24 cellular contexts compared by ENCODE assay signal in the genomic region with DNA sequence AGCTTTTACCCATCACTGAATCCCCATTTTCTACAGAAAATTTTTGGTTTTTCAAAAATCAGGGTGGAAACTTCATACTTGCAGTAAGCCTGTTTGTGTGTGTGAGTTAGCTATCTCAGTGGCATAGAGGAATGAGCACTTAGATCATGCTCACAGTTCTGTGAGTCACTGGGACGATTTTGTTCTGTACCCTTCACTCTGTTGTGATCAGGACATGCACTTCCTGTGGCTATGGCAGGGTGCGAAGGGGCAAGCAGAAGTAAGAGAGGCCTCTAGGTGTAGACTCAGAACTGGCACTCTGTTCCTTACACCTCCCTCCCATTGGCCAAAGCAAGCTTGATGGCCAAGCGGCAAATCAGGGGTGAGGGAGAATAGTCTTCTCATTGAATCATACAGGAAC. TPM values are rescaled to one million over a fixed set of nuclear protein-coding genes. Genes with fewer than 3 reads are reported as not detected.
DNase-seq lines count a peak whose midpoint lies in the region; ATAC-seq and TF ChIP-seq lines count a peak whose summit lies in the region.
"Had no signal": no experiment of that assay in that cellular context is flagged by ENCODE, and none has a peak within 500 bp of the region (broad histone marks: within the 10 kb centered on the region; RNA-seq: fewer than 3 reads in every experiment).

No MANE protein-coding gene starts in this region.

- H3K9me3 Mint-ChIP-seq in activated naive CD4-positive, alpha-beta T cell treated with anti-CD3 and anti-CD28 coated beads, Interleukin-2, amount 50 U/mL, for 72 hours = no peaks in the 10 kb centered on the region
- no peaks in the 10 kb centered on the region for H3K9me3 Mint-ChIP-seq in activated naive CD8-positive, alpha-beta T cell treated with anti-CD3 and anti-CD28 coated beads, Interleukin-2, amount 10 ng/mL, durations not matched to agents 7 days and 5 days
- no peaks in the 10 kb centered on the region for H3K9me3 Mint-ChIP-seq in stimulated activated naive CD8-positive, alpha-beta T cell treated with anti-CD3 and anti-CD28 coated beads, Interleukin-15, Interleukin-2, amounts not matched to agents 100 ng/mL and 50 ng/mL, for 24 hours
- peaks cover 2% of the 10 kb centered on the region for H3K9me3 Mint-ChIP-seq in glutamatergic neuron (ENCODE audit: unreplicated experiment)
- H3K9me3 Mint-ChIP-seq: CD4-positive, alpha-beta T cell; memory B cell; naive thymus-derived CD8-positive, alpha-beta T cell had no signal

- no peaks in the 10 kb centered on the region for H3K9me3 ChIP-seq in upper lobe of right lung
- H3K9me3 ChIP-seq: psoas muscle, testis had no signal

- POLR2A ChIA-PET in activated naive CD8-positive, alpha-beta T cell treated with anti-CD3 and anti-CD28 coated beads, Interleukin-2, amount 10 ng/mL, durations not matched to agents 7 days and 5 days (lab: Charles Lee) = interaction anchor here (0.7 kb wide), 1 partner anchor 31 kb away, joined by 3 read pairs; no protein-coding TSS in a partner anchor

- intact Hi-C loops in upper lobe of right lung (cut with DNase I) = no loop called here

- no peak overlapping the region for H3K4me3 Mint-ChIP-seq in activated naive CD8-positive, alpha-beta T cell treated with anti-CD3 and anti-CD28 coated beads, Interleukin-2, amount 10 ng/mL, durations not matched to agents 7 days and 5 days
- no peak overlapping the region for H3K4me3 Mint-ChIP-seq in stimulated activated naive CD8-positive, alpha-beta T cell treated with anti-CD3 and anti-CD28 coated beads, Interleukin-15, Interleukin-2, amounts not matched to agents 100 ng/mL and 50 ng/mL, for 24 hours
- no peak overlapping the region for H3K4me3 Mint-ChIP-seq in glutamatergic neuron (ENCODE audit: unreplicated experiment)
- H3K4me3 Mint-ChIP-seq: CD4-positive, alpha-beta T cell; memory B cell; naive thymus-derived CD8-positive, alpha-beta T cell had no signal

- H3K27me3 ChIP-seq in upper lobe of right lung = no peaks in the 10 kb centered on the region
- H3K27me3 ChIP-seq: hepatocyte, SJSA1, testis had no signal

- H3K4me1 ChIP-seq in upper lobe of right lung = no peaks in the 10 kb centered on the region
- H3K4me1 ChIP-seq: SJSA1, testis had no signal

- H3K36me3 Mint-ChIP-seq in activated naive CD4-positive, alpha-beta T cell treated with anti-CD3 and anti-CD28 coated beads, Interleukin-2, amount 50 U/mL, for 72 hours = peaks cover 5 to 17% of the 10 kb centered on the region in 2 donors
- H3K36me3 Mint-ChIP-seq in activated naive CD8-positive, alpha-beta T cell treated with anti-CD3 and anti-CD28 coated beads, Interleukin-2, amount 10 ng/mL, durations not matched to agents 7 days and 5 days = peaks cover 21% of the 10 kb centered on the region
- H3K36me3 Mint-ChIP-seq in stimulated activated naive CD8-positive, alpha-beta T cell treated with anti-CD3 and anti-CD28 coated beads, Interleukin-15, Interleukin-2, amounts not matched to agents 100 ng/mL and 50 ng/mL, for 24 hours (ENCODE audit: low read depth) = peaks cover 69% of the 10 kb centered on the region
- no peaks in the 10 kb centered on the region for H3K36me3 Mint-ChIP-seq in glutamatergic neuron (ENCODE audit: unreplicated experiment)

- H3K27ac ChIP-seq in upper lobe of right lung = no peak overlapping the region
- H3K27ac ChIP-seq: coronary artery, hepatocyte, psoas muscle, SJSA1, testis, WERI-Rb-1 had no signal

- DNase-seq in activated naive CD4-positive, alpha-beta T cell treated with anti-CD3 and anti-CD28 coated beads, Interleukin-2, amount 50 U/mL, for 72 hours (ENCODE audit: low spot score in 2 of 2) = no peak
- no peak for DNase-seq in activated naive CD4-positive, alpha-beta T cell treated with anti-CD3 and anti-CD28 coated beads, Interleukin-2, amount 50 U/mL, for 16 hours
- DNase-seq in activated naive CD8-positive, alpha-beta T cell treated with anti-CD3 and anti-CD28 coated beads, Interleukin-2, amount 10 ng/mL, durations not matched to agents 7 days and 5 days = no peak
- DNase-seq in iris pigment epithelial cell (ENCODE audit: low read depth) (peak; percentile 76), glutamatergic neuron (no peak), upper lobe of right lung (no peak)
- DNase-seq: activated effector memory CD4-positive, alpha-beta T cell treated with anti-CD3 and anti-CD28 coated beads, Interleukin-2, amount 50 U/mL, for 16 hours; CD4-positive, alpha-beta T cell; naive thymus-derived CD8-positive, alpha-beta T cell; NCI-H1436; NCI-H2171; PC-3; psoas muscle; small intestine; T-helper 2 cell; testis; WERI-Rb-1 had no signal

- ATAC-seq in activated naive CD4-positive, alpha-beta T cell treated with anti-CD3 and anti-CD28 coated beads, Interleukin-2, amount 50 U/mL, for 72 hours = peak; percentile 51 to 89
- ATAC-seq in activated naive CD8-positive, alpha-beta T cell treated with anti-CD3 and anti-CD28 coated beads, Interleukin-2, amount 10 ng/mL, durations not matched to agents 7 days and 5 days (ENCODE audit: low read depth) = peak; percentile 33
- no peak for ATAC-seq in HG03521 (IDR thresholded peaks at IDR 0.05; ENCODE audit: unreplicated experiment)
- ATAC-seq in upper lobe of right lung = no peak
- ATAC-seq: HCT116; naive thymus-derived CD8-positive, alpha-beta T cell; PC-3 had no signal

- no peaks in the 10 kb centered on the region for H3K27me3 Mint-ChIP-seq in activated naive CD8-positive, alpha-beta T cell treated with anti-CD3 and anti-CD28 coated beads, Interleukin-2, amount 10 ng/mL, durations not matched to agents 7 days and 5 days
- no peaks in the 10 kb centered on the region for H3K27me3 Mint-ChIP-seq in stimulated activated naive CD8-positive, alpha-beta T cell treated with anti-CD3 and anti-CD28 coated beads, Interleukin-15, Interleukin-2, amounts not matched to agents 100 ng/mL and 50 ng/mL, for 24 hours
- H3K27me3 Mint-ChIP-seq in glutamatergic neuron (ENCODE audit: unreplicated experiment) = peaks cover 2% of the 10 kb centered on the region
- H3K27me3 Mint-ChIP-seq: CD4-positive, alpha-beta T cell; memory B cell; naive thymus-derived CD8-positive, alpha-beta T cell had no signal

- H3K4me1 Mint-ChIP-seq in activated naive CD8-positive, alpha-beta T cell treated with anti-CD3 and anti-CD28 coated beads, Interleukin-2, amount 10 ng/mL, durations not matched to agents 7 days and 5 days = peaks cover 4% of the 10 kb centered on the region
- H3K4me1 Mint-ChIP-seq in stimulated activated naive CD8-positive, alpha-beta T cell treated with anti-CD3 and anti-CD28 coated beads, Interleukin-15, Interleukin-2, amounts not matched to agents 100 ng/mL and 50 ng/mL, for 24 hours (ENCODE audit: low read depth) = peaks cover 43% of the 10 kb centered on the region
- H3K4me1 Mint-ChIP-seq in glutamatergic neuron (ENCODE audit: low read depth, unreplicated experiment) = peaks cover 16% of the 10 kb centered on the region

- H3K27ac Mint-ChIP-seq in activated naive CD4-positive, alpha-beta T cell treated with anti-CD3 and anti-CD28 coated beads, Interleukin-2, amount 50 U/mL, for 72 hours = peak overlapping the region; percentile 29 to 48
- no peak overlapping the region for H3K27ac Mint-ChIP-seq in activated naive CD8-positive, alpha-beta T cell treated with anti-CD3 and anti-CD28 coated beads, Interleukin-2, amount 10 ng/mL, durations not matched to agents 7 days and 5 days
- peak overlapping the region; percentile 31 for H3K27ac Mint-ChIP-seq in stimulated activated naive CD8-positive, alpha-beta T cell treated with anti-CD3 and anti-CD28 coated beads, Interleukin-15, Interleukin-2, amounts not matched to agents 100 ng/mL and 50 ng/mL, for 24 hours
- no peak overlapping the region for H3K27ac Mint-ChIP-seq in glutamatergic neuron (ENCODE audit: unreplicated experiment)
- H3K27ac Mint-ChIP-seq: CD4-positive, alpha-beta T cell had no signal

- peaks cover 71% of the 10 kb centered on the region for H3K36me3 ChIP-seq in upper lobe of right lung

- TF ChIP-seq CTCF in glutamatergic neuron (IDR thresholded peaks at IDR 0.05; ENCODE audit: partially characterized antibody, unreplicated experiment) (no peak), upper lobe of right lung (IDR thresholded peaks at IDR 0.05) (no peak)

- no peak overlapping the region for H3K4me3 ChIP-seq in upper lobe of right lung
- H3K4me3 ChIP-seq: coronary artery, hepatocyte, psoas muscle, SJSA1, testis had no signal

RNA-seq across cellular contexts. Expression of a gene that starts 11.6 kb away (rescaled TPM):
- total RNA-seq in activated naive CD4-positive, alpha-beta T cell treated with anti-CD3 and anti-CD28 coated beads, Interleukin-2, amount 50 U/mL, for 72 hours = 10 to 100 TPM; 48.6 to 54.6 TPM
- 10 to 100 TPM; 42.2 to 47.9 TPM for total RNA-seq in activated naive CD8-positive, alpha-beta T cell treated with anti-CD3 and anti-CD28 coated beads, Interleukin-2, amount 10 ng/mL, durations not matched to agents 7 days and 5 days
- total RNA-seq in glutamatergic neuron (ENCODE audit: unreplicated experiment) = 121 TPM
- 46.2 TPM for total RNA-seq in upper lobe of right lung

Comparison
In these comparisons a context has a peak if more than half of its experiments do, and no peak if none do; other contexts are left out.
1. ATAC-seq: peak in activated naive CD4-positive, alpha-beta T cell treated with anti-CD3 and anti-CD28 coated beads, Interleukin-2, amount 50 U/mL, for 72 hours (2 of 2) and activated naive CD8-positive, alpha-beta T cell treated with anti-CD3 and anti-CD28 coated beads, Interleukin-2, amount 10 ng/mL, durations not matched to agents 7 days and 5 days (single experiment); none in HG03521 (single experiment) and upper lobe of right lung (single experiment).
2. H3K27ac Mint-ChIP-seq: peak in activated naive CD4-positive, alpha-beta T cell treated with anti-CD3 and anti-CD28 coated beads, Interleukin-2, amount 50 U/mL, for 72 hours (2 of 2) and stimulated activated naive CD8-positive, alpha-beta T cell treated with anti-CD3 and anti-CD28 coated beads, Interleukin-15, Interleukin-2, amounts not matched to agents 100 ng/mL and 50 ng/mL, for 24 hours (single experiment); none in activated naive CD8-positive, alpha-beta T cell treated with anti-CD3 and anti-CD28 coated beads, Interleukin-2, amount 10 ng/mL, durations not matched to agents 7 days and 5 days (single experiment) and glutamatergic neuron (single experiment).